Comparison of ENCODE assay signal across 18 cellular contexts in the genomic region with DNA sequence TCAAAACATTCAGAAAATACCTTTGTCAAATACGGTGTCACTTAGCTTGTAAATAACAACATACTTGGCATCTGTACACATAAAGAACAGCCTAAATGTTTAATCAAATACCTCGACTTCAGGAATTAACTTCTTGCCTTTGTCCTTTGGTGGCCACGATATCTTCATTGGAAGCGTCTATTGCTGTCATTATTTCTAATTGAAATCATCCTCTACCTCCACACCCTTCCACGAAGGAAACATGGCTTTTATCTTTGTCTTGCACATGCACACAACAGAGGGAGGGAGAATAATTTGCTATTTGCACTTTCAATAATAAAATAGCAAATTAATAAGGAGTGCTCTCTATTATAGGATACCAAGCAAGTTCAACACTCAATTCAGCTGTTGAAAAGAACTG. TPM values are rescaled to one million over a fixed set of nuclear protein-coding genes. Genes with fewer than 3 reads are reported as not detected.
A peak's percentile ranks its signal among the peaks of the same experiment; 100 is the strongest.
DNase-seq lines count a peak whose midpoint lies in the region; ATAC-seq and TF ChIP-seq lines count a peak whose summit lies in the region.
"Had no signal": no experiment of that assay in that cellular context is flagged by ENCODE, and none has a peak within 500 bp of the region (broad histone marks: within the 10 kb centered on the region; RNA-seq: fewer than 3 reads in every experiment).

No MANE protein-coding gene starts in this region.

- H3K4me3 Mint-ChIP-seq in chondrocyte (ENCODE audit: unreplicated experiment) (no peak overlapping the region), osteocyte (ENCODE audit: unreplicated experiment) (no peak overlapping the region)
- H3K4me3 Mint-ChIP-seq: CD4-positive, alpha-beta memory T cell had no signal

- no TSS peak for BruUV-seq in A673 (replicated peaks; lab: Mats Ljungman, UMichigan)

- no peak overlapping the region for H3K4me3 ChIP-seq in A673 (ENCODE audit: low read depth, low read length, poor library complexity, severe bottlenecking)
- H3K4me3 ChIP-seq in SJSA1 = no peak overlapping the region
- H3K4me3 ChIP-seq: HAP-1 had no signal

- no peaks in the 10 kb centered on the region for H3K36me3 ChIP-seq in A673 (ENCODE audit: insufficient read depth, low read length, poor library complexity, severe bottlenecking)
- no peaks in the 10 kb centered on the region for H3K36me3 ChIP-seq in SJSA1
- H3K36me3 ChIP-seq: HAP-1 had no signal

- peak overlapping the region; percentile 82 for H3K27ac ChIP-seq in A673 (ENCODE audit: low read depth, low read length, poor library complexity, severe bottlenecking)
- H3K27ac ChIP-seq in SJSA1 = peak overlapping the region; percentile 78
- H3K27ac ChIP-seq: 22Rv1 had no signal

- CTCF ChIA-PET in A673 (lab: Charles Lee) = no interaction called here

- H3K27me3 ChIP-seq in A673 (replicated peaks; ENCODE audit: insufficient read depth, low read depth, low read length, poor library complexity) (no peaks in the 10 kb centered on the region), SJSA1 (replicated peaks) (no peaks in the 10 kb centered on the region)

- intact Hi-C loops in A673 (cut with micrococcal nuclease; ENCODE audit: unreplicated experiment) = no loop called here

- H3K27ac Mint-ChIP-seq in chondrocyte (ENCODE audit: unreplicated experiment) (peak overlapping the region; percentile 73), osteocyte (ENCODE audit: unreplicated experiment) (peak overlapping the region; percentile 83)
- H3K27ac Mint-ChIP-seq: CD4-positive, alpha-beta memory T cell had no signal

- H3K4me1 ChIP-seq in A673 (ENCODE audit: insufficient read depth, low read length, poor library complexity, severe bottlenecking) (peaks cover 37% of the 10 kb centered on the region), SJSA1 (replicated peaks) (peaks cover 38% of the 10 kb centered on the region)

- H3K36me3 Mint-ChIP-seq in chondrocyte (ENCODE audit: low read depth) (no peaks in the 10 kb centered on the region), osteocyte (ENCODE audit: unreplicated experiment) (no peaks in the 10 kb centered on the region)
- H3K36me3 Mint-ChIP-seq: CD4-positive, alpha-beta memory T cell had no signal

- H3K4me1 Mint-ChIP-seq in chondrocyte (ENCODE audit: low read depth) (peaks cover 44% of the 10 kb centered on the region), osteocyte (ENCODE audit: unreplicated experiment) (peaks cover 46% of the 10 kb centered on the region)
- H3K4me1 Mint-ChIP-seq: CD4-positive, alpha-beta memory T cell had no signal

- H3K27me3 Mint-ChIP-seq in chondrocyte (ENCODE audit: low read depth) = no peaks in the 10 kb centered on the region
- no peaks in the 10 kb centered on the region for H3K27me3 Mint-ChIP-seq in osteocyte (ENCODE audit: unreplicated experiment)
- H3K27me3 Mint-ChIP-seq: CD4-positive, alpha-beta memory T cell had no signal

- no peak for ATAC-seq in HG03095 (IDR thresholded peaks at IDR 0.05; ENCODE audit: unreplicated experiment)

- no peaks in the 10 kb centered on the region for H3K9me3 ChIP-seq in A673 (ENCODE audit: low read depth, low read length, poor library complexity, severe bottlenecking)
- H3K9me3 ChIP-seq in SJSA1 (replicated peaks) = no peaks in the 10 kb centered on the region
- H3K9me3 ChIP-seq: HAP-1 had no signal

- POLR2A ChIA-PET in A673 (lab: Charles Lee; ENCODE audit: low non-redundant PET) = no interaction called here

- no peak for DNase-seq in A673 (ENCODE audit: low spot score)
- no peak for DNase-seq in SJSA1 (ENCODE audit: low read depth in 1 of 2, low spot score in 2 of 2)
- no peak for DNase-seq in chondrocyte (ENCODE audit: low spot score)
- DNase-seq in osteocyte (ENCODE audit: extremely low spot score, unreplicated experiment) = no peak
- DNase-seq in hypothalamus (lab: John Stamatoyannopoulos, UW) = no peak
- no peak for DNase-seq in NCI-H524 treated with DMSO at 0.1 percent for 48 hours (lab: John Stamatoyannopoulos, UW)
- DNase-seq: ACHN; C1 segment of cervical spinal cord; Calu3; CD4-positive, alpha-beta memory T cell; COR-L47; DMS53; DMS79 treated with DMSO at 0.1 percent for 48 hours; GF-D8; GOT3 had no signal

- no peaks in the 10 kb centered on the region for H3K9me3 Mint-ChIP-seq in chondrocyte (ENCODE audit: low read depth)
- no peaks in the 10 kb centered on the region for H3K9me3 Mint-ChIP-seq in osteocyte (ENCODE audit: unreplicated experiment)

- TF ChIP-seq CTCF in A673 (conservative IDR thresholded peaks at IDR 0.05; ENCODE audit: low read depth, low read length) = no peak
- TF ChIP-seq CTCF in chondrocyte (IDR thresholded peaks at IDR 0.05) = no peak
- no peak for TF ChIP-seq CTCF in osteocyte (IDR thresholded peaks at IDR 0.05)

RNA-seq across cellular contexts. Expression of gene SOX6, which starts 25.8 kb away (rescaled TPM):
- total RNA-seq in A673 (2021) (27.5 and 32.1 TPM in 2 replicates), chondrocyte (27.2 to 46.1 TPM (median 29.9 TPM) in 3 replicates), osteocyte (13.4 and 17.6 TPM in 2 replicates)
- 6.5 and 18.5 TPM in 2 replicates for total RNA-seq in SJSA1 (2014; rRNA removed; shearing (Covaris generic))
- total RNA-seq: CD4-positive, alpha-beta memory T cell had no signal
